ENCODE assay signal across 1 cellular context in the genomic region with DNA sequence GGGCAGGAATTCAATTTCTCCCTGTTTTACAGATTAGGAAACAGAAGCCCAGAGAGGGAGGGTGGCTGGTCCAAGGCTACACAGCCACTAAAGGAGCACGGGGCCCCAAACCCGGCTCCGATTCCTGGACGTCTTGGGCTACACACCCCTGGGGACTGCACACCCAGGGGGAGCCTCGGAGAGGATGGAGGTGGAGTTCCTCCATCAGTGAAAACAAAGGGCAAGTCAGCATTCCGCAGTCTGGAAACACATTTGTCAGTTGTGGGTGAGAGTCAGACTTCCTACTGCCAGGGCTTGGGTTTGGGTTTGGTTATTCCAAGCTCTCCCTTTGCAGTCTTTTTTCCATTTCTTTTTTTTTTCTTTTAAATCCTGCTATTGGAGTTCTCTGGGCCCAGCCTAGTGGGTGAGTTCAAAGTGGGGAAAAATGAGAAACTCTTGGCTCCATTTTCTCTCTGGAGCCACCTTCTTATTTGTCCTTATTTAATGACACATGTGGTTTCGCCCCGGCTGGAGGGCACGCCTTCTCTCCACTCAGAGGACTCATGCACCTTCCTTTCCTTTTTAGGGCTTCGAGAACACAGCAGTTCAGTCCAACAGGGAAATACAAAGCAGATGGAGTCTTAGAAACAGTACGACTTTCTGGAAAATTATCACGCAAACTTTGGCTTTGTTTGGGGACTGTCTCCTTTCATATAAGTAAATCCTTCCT.
TF ChIP-seq lines count a peak whose summit lies in the region.

No MANE protein-coding gene starts in this region.

TF ChIP-seq in endothelial cell of umbilical vein, 7 proteins besides CTCF, POLR2A, EP300 and RAD21 (continued from another document):
- no peak for TF ChIP-seq FOS (IDR thresholded peaks at IDR 0.05; ENCODE audit: borderline replicate concordance, insufficient read depth, low read length)
